17 cellular contexts compared by ENCODE assay signal in the genomic region with DNA sequence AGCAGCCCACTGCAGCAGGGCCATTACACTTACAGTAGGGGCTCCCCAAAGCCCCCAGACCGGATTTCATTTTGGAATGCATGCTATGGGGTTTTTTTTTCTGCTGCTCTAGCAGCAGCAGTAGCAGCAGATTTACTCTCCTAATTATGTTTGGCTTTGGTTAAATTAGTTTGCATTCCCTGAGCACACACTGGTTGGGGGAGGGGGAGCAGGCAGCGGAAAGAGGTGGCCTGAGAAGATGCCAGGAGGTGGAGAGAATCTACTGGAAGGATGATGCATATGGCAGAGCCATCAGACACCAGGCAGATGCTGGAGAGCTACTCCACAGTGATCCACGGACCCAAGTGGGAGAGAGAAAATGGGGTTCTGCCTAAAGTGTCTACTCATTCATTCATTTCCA.
DNase-seq lines count a peak whose midpoint lies in the region; ATAC-seq, FAIRE-seq and TF ChIP-seq lines count a peak whose summit lies in the region.
"Had no signal": no experiment of that assay in that cellular context is flagged by ENCODE, and none has a peak within 500 bp of the region (broad histone marks: within the 10 kb centered on the region; RNA-seq: fewer than 3 reads in every experiment).

No MANE protein-coding gene starts in this region.

- H3K4me1 ChIP-seq in endothelial cell of umbilical vein (ENCODE audit: control insufficient read depth, extremely low read depth, insufficient read depth, low read length) (peaks cover 23% of the 10 kb centered on the region), neural progenitor cell (peaks cover 12% of the 10 kb centered on the region)
- H3K4me1 ChIP-seq: A549 had no signal

- H3K27ac Mint-ChIP-seq in WTC11 (peak overlapping the region; percentile 39), neural progenitor cell (no peak overlapping the region)
- H3K27ac Mint-ChIP-seq: CD14-positive monocyte; CD8-positive, alpha-beta T cell had no signal

- H3K27ac ChIP-seq in endothelial cell of umbilical vein (ENCODE audit: insufficient read depth, low read depth, low read length) (no peak overlapping the region), neural progenitor cell (no peak overlapping the region)
- H3K27ac ChIP-seq: A549 had no signal

- no peak for ATAC-seq in WTC11
- no peak for ATAC-seq in GM21619 (IDR thresholded peaks at IDR 0.05; ENCODE audit: unreplicated experiment)
- no peak for ATAC-seq in GM18520 (IDR thresholded peaks at IDR 0.05; ENCODE audit: unreplicated experiment)
- ATAC-seq in HG02678 (IDR thresholded peaks at IDR 0.05; ENCODE audit: unreplicated experiment) = no peak
- no peak for ATAC-seq in HG03108 (IDR thresholded peaks at IDR 0.05; ENCODE audit: unreplicated experiment)
- ATAC-seq: A549; CD8-positive, alpha-beta T cell; HepG2 had no signal

- dilution Hi-C loops in endothelial cell of umbilical vein (cut with MboI; ENCODE audit: extremely low pct_ligation_motif_present, low sequenced_read_pairs) = no loop called here

- H2AFZ ChIP-seq in endothelial cell of umbilical vein (ENCODE audit: low read depth, low read length) (no peak overlapping the region), neural progenitor cell (replicated peaks) (no peak overlapping the region)

- peak; percentile 16 for DNase-seq in H4 (ENCODE audit: low spot score)
- no peak for DNase-seq in WTC11 (ENCODE audit: low spot score)
- DNase-seq in endothelial cell of umbilical vein (ENCODE audit: low read depth, low spot score) = no peak
- no peak for DNase-seq in neural progenitor cell (ENCODE audit: low spot score)
- DNase-seq: CD8-positive, alpha-beta T cell; COR-L47; DND-41; GF-D8; H7 had no signal

- H3K4me2 ChIP-seq in endothelial cell of umbilical vein (ENCODE audit: insufficient read depth, low read length) (peak overlapping the region; percentile 23), neural progenitor cell (peak overlapping the region; percentile 3)
- H3K4me2 ChIP-seq: A549 had no signal

- no peaks in the 10 kb centered on the region for H3F3A ChIP-seq in neural progenitor cell (ENCODE audit: low read depth)

- TF ChIP-seq CTCF in WTC11 (IDR thresholded peaks at IDR 0.05) (no peak), endothelial cell of umbilical vein (IDR thresholded peaks at IDR 0.05; ENCODE audit: extremely low read depth in 1 of 2, insufficient read depth in 1 of 2, low read depth in 1 of 2, low read length in 2 of 2) (no peak), neural progenitor cell (IDR thresholded peaks at IDR 0.05) (no peak)

- H4K20me1 ChIP-seq in endothelial cell of umbilical vein (replicated peaks; ENCODE audit: control insufficient read depth, extremely low read depth, insufficient read depth, low read length) = no peaks in the 10 kb centered on the region
- H4K20me1 ChIP-seq in neural progenitor cell (ENCODE audit: low read depth) = no peaks in the 10 kb centered on the region

- H3K4me1 Mint-ChIP-seq in WTC11 = peaks cover 79% of the 10 kb centered on the region
- peaks cover 21% of the 10 kb centered on the region for H3K4me1 Mint-ChIP-seq in neural progenitor cell
- H3K4me1 Mint-ChIP-seq: CD14-positive monocyte had no signal

- H3K27me3 ChIP-seq in endothelial cell of umbilical vein (ENCODE audit: control insufficient read depth in 2 of 2, insufficient read depth in 2 of 2, low read length in 2 of 2) = no peaks in the 10 kb centered on the region
- H3K27me3 ChIP-seq in neural progenitor cell = no peaks in the 10 kb centered on the region

- no TSS peak for BruUV-seq in endothelial cell of umbilical vein (replicated peaks; lab: Mats Ljungman, UMichigan)

- no peaks in the 10 kb centered on the region for H3K9me3 Mint-ChIP-seq in WTC11
- H3K9me3 Mint-ChIP-seq in neural progenitor cell = no peaks in the 10 kb centered on the region
- H3K9me3 Mint-ChIP-seq: CD8-positive, alpha-beta T cell had no signal

- no peak for TF ChIP-seq POLR2A in endothelial cell of umbilical vein (IDR thresholded peaks at IDR 0.05; ENCODE audit: low read depth, low read length)

- peak overlapping the region; percentile 10 for H3K4me3 Mint-ChIP-seq in WTC11
- H3K4me3 Mint-ChIP-seq in neural progenitor cell = no peak overlapping the region
- H3K4me3 Mint-ChIP-seq: CD14-positive monocyte; CD8-positive, alpha-beta T cell had no signal

- no peaks in the 10 kb centered on the region for H3K9me3 ChIP-seq in endothelial cell of umbilical vein (replicated peaks; ENCODE audit: control insufficient read depth, insufficient read depth, low read length)
- no peaks in the 10 kb centered on the region for H3K9me3 ChIP-seq in neural progenitor cell (ENCODE audit: low read depth)
- H3K9me3 ChIP-seq: A549 had no signal

- H3K79me2 ChIP-seq in endothelial cell of umbilical vein (ENCODE audit: control insufficient read depth, insufficient read depth, low read length) (no peaks in the 10 kb centered on the region), neural progenitor cell (ENCODE audit: low read depth) (no peaks in the 10 kb centered on the region)

- FAIRE-seq in endothelial cell of umbilical vein (lab: Jason Lieb, UNC) = no peak
- FAIRE-seq: A549, HepG2, HTR-8/SVneo had no signal

- H3K27me3 Mint-ChIP-seq in WTC11 (ENCODE audit: low read depth) = no peaks in the 10 kb centered on the region
- peaks cover 3% of the 10 kb centered on the region for H3K27me3 Mint-ChIP-seq in neural progenitor cell (ENCODE audit: insufficient read depth, low read depth)

- H3K36me3 Mint-ChIP-seq in WTC11 = no peaks in the 10 kb centered on the region
- H3K36me3 Mint-ChIP-seq in neural progenitor cell = peaks cover 2% of the 10 kb centered on the region
- H3K36me3 Mint-ChIP-seq: CD14-positive monocyte; CD8-positive, alpha-beta T cell had no signal

- H3K36me3 ChIP-seq in endothelial cell of umbilical vein (ENCODE audit: control insufficient read depth in 2 of 2, extremely low read depth in 1 of 2, insufficient read depth in 2 of 2, low read length in 2 of 2) (no peaks in the 10 kb centered on the region), neural progenitor cell (no peaks in the 10 kb centered on the region)

- CTCF ChIA-PET in WTC11 (lab: Charles Lee) (interaction anchor here (1.1 kb wide), 3 partner anchors 24 to 128 kb away, joined by 3 to 4 read pairs (median 3); no protein-coding TSS in a partner anchor), endothelial cell of umbilical vein (lab: Charles Lee) (no interaction called here)

- no peaks in the 10 kb centered on the region for H3K9me1 ChIP-seq in endothelial cell of umbilical vein (replicated peaks; ENCODE audit: control insufficient read depth, extremely low read depth, insufficient read depth, low read length)

- POLR2A ChIA-PET in WTC11 (lab: Charles Lee) (interaction anchor here (0.5 kb wide), 1 partner anchor 122 kb away, joined by 4 read pairs; no protein-coding TSS in a partner anchor), endothelial cell of umbilical vein (lab: Charles Lee) (no interaction called here)

- no peak overlapping the region for H3K9ac ChIP-seq in endothelial cell of umbilical vein (replicated peaks; ENCODE audit: extremely low read depth, insufficient read depth, low read length)
- no peak overlapping the region for H3K9ac ChIP-seq in neural progenitor cell

- intact Hi-C loops in endothelial cell of umbilical vein (cut with micrococcal nuclease) = no loop called here

- H3K4me3 ChIP-seq in endothelial cell of umbilical vein (replicated peaks in 1 of 3; ENCODE audit: insufficient read depth in 1 of 3, low read depth in 1 of 3, low read length in 3 of 3) (no peak overlapping the region), neural progenitor cell (no peak overlapping the region)
- H3K4me3 ChIP-seq: A549 had no signal

TF ChIP-seq in WTC11, 78 proteins besides CTCF, POLR2A, EP300 and RAD21:
- TF ChIP-seq, protein P1, sequence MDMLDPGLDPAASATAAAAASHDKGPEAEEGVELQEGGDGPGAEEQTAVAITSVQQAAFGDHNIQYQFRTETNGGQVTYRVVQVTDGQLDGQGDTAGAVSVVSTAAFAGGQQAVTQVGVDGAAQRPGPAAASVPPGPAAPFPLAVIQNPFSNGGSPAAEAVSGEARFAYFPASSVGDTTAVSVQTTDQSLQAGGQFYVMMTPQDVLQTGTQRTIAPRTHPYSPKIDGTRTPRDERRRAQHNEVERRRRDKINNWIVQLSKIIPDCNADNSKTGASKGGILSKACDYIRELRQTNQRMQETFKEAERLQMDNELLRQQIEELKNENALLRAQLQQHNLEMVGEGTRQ (CRISPR knock-in tag; IDR thresholded peaks at IDR 0.05) = no peak
- TF ChIP-seq TP53 (CRISPR knock-in tag; IDR thresholded peaks at IDR 0.05) = no peak

TF ChIP-seq in endothelial cell of umbilical vein, 7 proteins besides CTCF, POLR2A, EP300 and RAD21:
- TF ChIP-seq, protein P2, sequence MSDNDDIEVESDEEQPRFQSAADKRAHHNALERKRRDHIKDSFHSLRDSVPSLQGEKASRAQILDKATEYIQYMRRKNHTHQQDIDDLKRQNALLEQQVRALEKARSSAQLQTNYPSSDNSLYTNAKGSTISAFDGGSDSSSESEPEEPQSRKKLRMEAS (IDR thresholded peaks at IDR 0.05; ENCODE audit: insufficient read depth, insufficient read length) = no peak
- TF ChIP-seq FOS (IDR thresholded peaks at IDR 0.05; ENCODE audit: borderline replicate concordance, insufficient read depth, low read length) = no peak
- TF ChIP-seq MYC (IDR thresholded peaks at IDR 0.05; ENCODE audit: low read depth, low read length) = no peak
- TF ChIP-seq EZH2 (IDR thresholded peaks at IDR 0.05; ENCODE audit: borderline replicate concordance, low read depth, low read length, severe bottlenecking) = no peak
